Comparison of ENCODE assay signal across 1 cellular context in the genomic region with DNA sequence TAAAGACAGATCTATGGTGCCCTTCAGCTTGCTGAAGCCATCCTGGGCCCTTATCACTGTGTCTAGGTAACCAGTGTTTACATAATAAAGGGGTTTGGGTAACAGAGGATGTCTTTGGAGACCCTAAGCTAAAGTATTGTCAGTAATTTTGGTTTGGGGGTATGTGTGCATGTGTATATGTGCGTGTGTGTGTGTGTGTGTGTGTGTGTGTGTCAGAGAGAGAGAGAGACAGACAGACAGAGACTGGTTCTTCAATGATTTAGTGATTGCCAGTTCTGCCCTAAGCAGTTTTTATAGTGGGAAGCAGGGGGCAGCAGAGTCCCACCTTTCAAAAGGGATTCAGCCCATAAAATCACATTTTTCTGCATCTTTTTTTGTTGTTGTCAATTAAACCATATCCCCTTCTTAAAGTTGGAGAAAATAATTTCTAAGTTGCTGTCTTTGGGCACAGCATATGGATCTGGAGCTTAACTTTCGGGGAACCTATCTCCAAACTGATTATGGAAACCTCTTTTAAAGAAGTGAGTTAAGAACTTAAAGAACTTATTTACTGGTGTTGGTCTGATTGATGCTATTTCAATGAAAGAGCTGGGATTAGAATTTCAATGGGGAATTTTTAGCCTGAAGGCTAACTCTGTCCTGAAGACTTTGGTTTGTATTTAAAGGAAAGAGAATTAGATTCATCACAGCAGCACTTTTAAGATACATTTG.
TF ChIP-seq lines count a peak whose summit lies in the region.

No MANE protein-coding gene starts in this region.

TF ChIP-seq in H1, 55 proteins besides CTCF, POLR2A, EP300 and RAD21:
- TF ChIP-seq YY1 (IDR thresholded peaks at IDR 0.05; ENCODE audit: low read depth, low read length) (no peak), NRF1 (IDR thresholded peaks at IDR 0.05; ENCODE audit: low read depth, low read length) (no peak), MAFK (IDR thresholded peaks at IDR 0.05; ENCODE audit: low read depth, low read length) (no peak), CREB1 (IDR thresholded peaks at IDR 0.05) (no peak), JUND (IDR thresholded peaks at IDR 0.05; ENCODE audit: low read length) (no peak)
